Comparison of ENCODE assay signal across 14 cellular contexts in the genomic region with DNA sequence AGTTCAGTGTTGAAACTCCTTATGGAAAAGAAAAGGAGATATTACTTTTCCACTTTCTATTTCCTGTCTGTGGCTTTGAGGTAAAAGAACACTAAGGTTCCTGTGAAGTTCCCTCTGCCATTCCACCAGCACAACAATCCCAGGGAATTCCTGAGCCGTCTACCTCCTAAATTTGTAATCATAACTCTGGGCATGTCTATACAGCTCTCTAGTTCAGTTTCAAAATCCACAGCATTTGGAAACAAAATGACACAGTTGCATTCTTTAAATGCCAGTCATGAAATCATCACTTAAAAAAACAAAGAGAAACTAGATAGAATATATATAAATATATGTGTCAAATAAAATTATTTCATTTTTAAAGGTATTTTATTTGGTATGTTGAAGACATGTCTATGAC. TPM values are rescaled to one million over a fixed set of nuclear protein-coding genes. Genes with fewer than 3 reads are reported as not detected.
A peak's percentile ranks its signal among the peaks of the same experiment; 100 is the strongest.
DNase-seq lines count a peak whose midpoint lies in the region; ATAC-seq and TF ChIP-seq lines count a peak whose summit lies in the region.
"Had no signal": no experiment of that assay in that cellular context is flagged by ENCODE, and none has a peak within 500 bp of the region (broad histone marks: within the 10 kb centered on the region; RNA-seq: fewer than 3 reads in every experiment).

No MANE protein-coding gene starts in this region.

- H3K27ac ChIP-seq in RWPE2 (ENCODE audit: poor library complexity, severe bottlenecking): peak overlapping the region; percentile 98
- peak overlapping the region; percentile 18 to 76 (median 46) for H3K27ac ChIP-seq in esophagus squamous epithelium
- H3K27ac ChIP-seq in trophoblast cell (ENCODE audit: low read depth, low read length): no peak overlapping the region
- no peak overlapping the region for H3K27ac ChIP-seq in gastrocnemius medialis
- no peak overlapping the region for H3K27ac ChIP-seq in sigmoid colon

- no peak overlapping the region for H4K12ac ChIP-seq in trophoblast cell (ENCODE audit: low read depth, low read length)

- H3K4me3 ChIP-seq in RWPE2 (ENCODE audit: severe bottlenecking) (no peak overlapping the region), esophagus squamous epithelium (no peak overlapping the region), trophoblast cell (ENCODE audit: low read depth, low read length) (no peak overlapping the region), gastrocnemius medialis (no peak overlapping the region), sigmoid colon (no peak overlapping the region)

- H3K14ac ChIP-seq in trophoblast cell (ENCODE audit: low read length): no peak overlapping the region

- TF ChIP-seq CTCF in RWPE2 (IDR thresholded peaks at IDR 0.05; ENCODE audit: poor library complexity, severe bottlenecking) (no peak), esophagus squamous epithelium (IDR thresholded peaks at IDR 0.05) (no peak), gastrocnemius medialis (IDR thresholded peaks at IDR 0.05 in 4 of 5, conservative IDR thresholded peaks at IDR 0.05 in 1 of 5) (no peak), sigmoid colon (IDR thresholded peaks at IDR 0.05) (no peak)

- H3K4me1 ChIP-seq in RWPE2 (ENCODE audit: insufficient read depth, poor library complexity, severe bottlenecking) (peaks cover 53% of the 10 kb centered on the region), esophagus squamous epithelium (peaks cover 0 to 37% (median 23%) of the 10 kb centered on the region in 3 donors), trophoblast cell (ENCODE audit: control insufficient read depth in 1 of 2, insufficient read depth in 2 of 2, low read length in 2 of 2) (no peaks in the 10 kb centered on the region), gastrocnemius medialis (no peaks in the 10 kb centered on the region), sigmoid colon (no peaks in the 10 kb centered on the region)

- H2AFZ ChIP-seq in trophoblast cell (ENCODE audit: insufficient read depth, low read length, poor library complexity): no peak overlapping the region

- no peak overlapping the region for H4K91ac ChIP-seq in trophoblast cell (ENCODE audit: low read depth, low read length)

- no peak overlapping the region for H2BK5ac ChIP-seq in trophoblast cell (ENCODE audit: low read depth, low read length, poor library complexity)

- H3K9me3 ChIP-seq in RWPE2 (ENCODE audit: severe bottlenecking) (no peaks in the 10 kb centered on the region), esophagus squamous epithelium (no peaks in the 10 kb centered on the region), trophoblast cell (ENCODE audit: insufficient read depth, low read depth, low read length) (no peaks in the 10 kb centered on the region), gastrocnemius medialis (no peaks in the 10 kb centered on the region), sigmoid colon (no peaks in the 10 kb centered on the region)

- H2AK5ac ChIP-seq in trophoblast cell (ENCODE audit: low read length): no peak overlapping the region

- TF ChIP-seq EP300 in sigmoid colon (IDR thresholded peaks at IDR 0.05): no peak

- WGBS in esophagus squamous epithelium, 2 donors: 24 to 32% methylated on average over 1 of the region's 1 CpG
- no CpG with 5 or more reads among the region's 1 CpG for WGBS in trophoblast cell (ENCODE audit: extremely low coverage, insufficient coverage, insufficient read length)
- WGBS in sigmoid colon, 2 donors: 82 to 87% methylated on average over 1 of the region's 1 CpG

- no peak overlapping the region for H4K8ac ChIP-seq in trophoblast cell (ENCODE audit: low read depth, low read length)

- no peak overlapping the region for H2BK12ac ChIP-seq in trophoblast cell (ENCODE audit: low read length)

- H3K18ac ChIP-seq in trophoblast cell (ENCODE audit: low read length): no peak overlapping the region

- H3K36me3 ChIP-seq in RWPE2 (ENCODE audit: low read depth): peaks cover 61% of the 10 kb centered on the region
- peaks cover 4 to 75% (median 13%) of the 10 kb centered on the region in 3 donors for H3K36me3 ChIP-seq in esophagus squamous epithelium
- peaks cover 6 to 12% of the 10 kb centered on the region in 2 experiments for H3K36me3 ChIP-seq in trophoblast cell (ENCODE audit: control insufficient read depth in 1 of 2, insufficient read depth in 2 of 2, low read length in 2 of 2)
- peaks cover 0 to 67% of the 10 kb centered on the region in 2 donors for H3K36me3 ChIP-seq in gastrocnemius medialis
- peaks cover 0 to 85% (median 37%) of the 10 kb centered on the region in 4 donors for H3K36me3 ChIP-seq in sigmoid colon

- intact Hi-C loops in esophagus squamous epithelium (cut with DNase I): no loop called here
- intact Hi-C loops in gastrocnemius medialis (cut with DNase I; ENCODE audit: low total_unique reads): no loop called here
- intact Hi-C loops in sigmoid colon (cut with DNase I): no loop called here

- DNase-seq in EL: peak; percentile 72
- no peak for DNase-seq in RWPE2 (ENCODE audit: low spot score)
- no peak for DNase-seq in esophagus squamous epithelium (lab: John Stamatoyannopoulos, UW)
- DNase-seq in trophoblast cell: peak; percentile 46 to 76
- DNase-seq in activated CD4-positive, CD25-positive, alpha-beta regulatory T cell (lab: John Stamatoyannopoulos, UW): no peak
- DNase-seq in gastrocnemius medialis: no peak
- no peak for DNase-seq in NCI-H526 (lab: John Stamatoyannopoulos, UW)
- no peak for DNase-seq in sigmoid colon
- DNase-seq: activated CD4-positive, alpha-beta T cell treated with anti-CD3 and anti-CD28 coated beads for 48 hours; Calu3; caudate nucleus; immature natural killer cell; NCI-H69; RPMI8226 had no signal

- H3K79me2 ChIP-seq in trophoblast cell (ENCODE audit: control insufficient read depth, insufficient read depth, low read length, poor library complexity): no peaks in the 10 kb centered on the region

- H3K4me2 ChIP-seq in trophoblast cell (ENCODE audit: low read length): no peak overlapping the region

- TF ChIP-seq POLR2A in esophagus squamous epithelium (IDR thresholded peaks at IDR 0.05): no peak
- no peak for TF ChIP-seq POLR2A in gastrocnemius medialis (IDR thresholded peaks at IDR 0.05)
- no peak for TF ChIP-seq POLR2A in sigmoid colon (IDR thresholded peaks at IDR 0.05)

- H3K23ac ChIP-seq in trophoblast cell (ENCODE audit: low read length): no peak overlapping the region

- ATAC-seq in RWPE2 (ENCODE audit: low read depth) (peak; percentile 80), gastrocnemius medialis (no peak)

- H3K79me1 ChIP-seq in trophoblast cell (ENCODE audit: low read length): no peaks in the 10 kb centered on the region

- in situ Hi-C loops in gastrocnemius medialis (cut with MboI; ENCODE audit: low sequenced_read_pairs in 4 of 4): no loop called here

- H3K4ac ChIP-seq in trophoblast cell (ENCODE audit: low read depth, low read length): no peak overlapping the region

- no peak overlapping the region for H3K9ac ChIP-seq in trophoblast cell (ENCODE audit: low read length)

- no peaks in the 10 kb centered on the region for H3K27me3 ChIP-seq in RWPE2 (ENCODE audit: insufficient read depth, poor library complexity, severe bottlenecking)
- H3K27me3 ChIP-seq in esophagus squamous epithelium: no peaks in the 10 kb centered on the region
- H3K27me3 ChIP-seq in trophoblast cell (ENCODE audit: insufficient read depth, low read length): no peaks in the 10 kb centered on the region
- H3K27me3 ChIP-seq in gastrocnemius medialis: no peaks in the 10 kb centered on the region
- H3K27me3 ChIP-seq in sigmoid colon: no peaks in the 10 kb centered on the region

- H2BK120ac ChIP-seq in trophoblast cell (ENCODE audit: insufficient read depth, low read length, poor library complexity): no peak overlapping the region

RNA-seq across cellular contexts. Expression of gene THSD1, which starts 9.0 kb away (rescaled TPM):
- total RNA-seq in esophagus squamous epithelium (1 to 10 TPM in 3 of 4 donors, under 1 TPM in 1; 0.64 to 7.3 (median 4.8) TPM), gastrocnemius medialis (1 to 10 TPM; 3.6 to 4.9 (median 4.5) TPM), sigmoid colon (1 to 10 TPM; 3.0 to 6.4 (median 4.8) TPM)
- 0.16 and 0.21 TPM in 2 replicates for polyA plus RNA-seq in trophoblast cell (2013)
- 1 to 10 TPM in 1 of 3 donors, under 1 TPM in 1, not detected in 1; 0.60 to 1.6 TPM for polyA plus RNA-seq in sigmoid colon

RNA-seq across cellular contexts. Expression of gene VPS36, which starts 35.5 kb away (rescaled TPM):
- 10 to 100 TPM; 36.6 to 61.2 (median 46.2) TPM for total RNA-seq in esophagus squamous epithelium
- 15.5 and 15.6 TPM in 2 replicates for polyA plus RNA-seq in trophoblast cell (2013)
- 10 to 100 TPM; 27.1 to 55.7 (median 45.2) TPM for total RNA-seq in gastrocnemius medialis
- 10 to 100 TPM; 52.8 to 85.0 (median 66.4) TPM for total RNA-seq in sigmoid colon
- 10 to 100 TPM; 22.3 to 33.1 (median 33.0) TPM for polyA plus RNA-seq in sigmoid colon

RNA-seq across cellular contexts. Expression of gene CKAP2, which starts 40.3 kb away (rescaled TPM):
- total RNA-seq in esophagus squamous epithelium (10 to 100 TPM; 11.5 to 39.9 (median 21.4) TPM), gastrocnemius medialis (1 to 10 TPM; 3.6 to 5.0 (median 4.9) TPM), sigmoid colon (10 to 100 TPM in 1 of 4 donors, 1 to 10 TPM in 3; 5.8 to 10.2 (median 7.1) TPM)
- 48.1 and 54.9 TPM in 2 replicates for polyA plus RNA-seq in trophoblast cell (2013)
- 10 to 100 TPM in 1 of 3 donors, 1 to 10 TPM in 2; 3.0 to 10.5 (median 6.2) TPM for polyA plus RNA-seq in sigmoid colon

Comparison
In these comparisons a context has a peak if more than half of its experiments do, and no peak if none do; other contexts are left out.
1. DNase-seq: peak in EL (single experiment) and trophoblast cell (2 of 2); none in RWPE2 (single experiment), esophagus squamous epithelium (single experiment), activated CD4-positive, CD25-positive, alpha-beta regulatory T cell (0 of 4), gastrocnemius medialis (0 of 2), NCI-H526 (0 of 2) and sigmoid colon (single experiment).
2. H3K27ac ChIP-seq: peak in RWPE2 (single experiment) and esophagus squamous epithelium (4 of 4); none in trophoblast cell (single experiment), gastrocnemius medialis (0 of 4) and sigmoid colon (0 of 4).